Comparison of ENCODE assay signal across 19 cellular contexts in the genomic region with DNA sequence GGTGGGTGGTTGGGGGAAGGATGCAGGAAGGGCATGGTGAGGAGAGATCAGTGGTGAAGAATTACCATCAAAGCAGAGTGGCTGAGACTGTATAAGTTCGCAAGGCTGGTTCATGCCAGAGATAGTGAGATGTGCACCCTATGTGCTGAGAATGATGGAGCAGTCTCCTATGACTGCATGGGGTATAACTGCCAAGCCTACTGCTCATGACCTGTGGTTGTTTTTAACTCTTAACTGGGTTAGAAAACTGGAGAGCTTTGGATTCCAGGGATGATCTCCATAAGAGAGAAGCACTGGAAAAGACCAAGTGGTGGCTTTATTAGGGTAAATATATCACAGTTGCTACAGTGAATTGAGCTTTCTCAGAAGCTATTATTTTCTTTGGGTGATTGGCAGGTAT. TPM values are rescaled to one million over a fixed set of nuclear protein-coding genes. Genes with fewer than 3 reads are reported as not detected.
A peak's percentile ranks its signal among the peaks of the same experiment; 100 is the strongest.
DNase-seq lines count a peak whose midpoint lies in the region; ATAC-seq, FAIRE-seq and TF ChIP-seq lines count a peak whose summit lies in the region.
"Had no signal": no experiment of that assay in that cellular context is flagged by ENCODE, and none has a peak within 500 bp of the region (broad histone marks: within the 10 kb centered on the region; RNA-seq: fewer than 3 reads in every experiment).

No MANE protein-coding gene starts in this region.

- H3K23me2 ChIP-seq in H1 (ENCODE audit: low read depth, low read length) = no peaks in the 10 kb centered on the region; the same call in 1 of the 2 replicates

- peaks cover 18% of the 10 kb centered on the region for H3F3A ChIP-seq in neural progenitor cell (ENCODE audit: low read depth)

- H3K4me3 ChIP-seq in HUES48 (ENCODE audit: low read depth, low read length) (no peak overlapping the region), H1 (ENCODE audit: extremely low read depth in 1 of 4, insufficient read depth in 2 of 4, low read depth in 3 of 4, low read length in 4 of 4) (peak overlapping the region in 1 of 4 experiments; percentile 0; a peak in 1 of 8 replicates), neural progenitor cell (no peak overlapping the region)
- H3K4me3 ChIP-seq: PC-9 had no signal

- H3K4me3 Mint-ChIP-seq in neural progenitor cell = no peak overlapping the region

- peaks cover 79% of the 10 kb centered on the region for H3K4me1 Mint-ChIP-seq in neural progenitor cell

- no peaks in the 10 kb centered on the region for H4K20me1 ChIP-seq in H1 (replicated peaks in 1 of 2; ENCODE audit: control insufficient read depth in 1 of 2, insufficient read depth in 2 of 2, low read length in 2 of 2)
- peaks cover 5% of the 10 kb centered on the region for H4K20me1 ChIP-seq in neural progenitor cell (ENCODE audit: low read depth)

- H4K5ac ChIP-seq in H1 (ENCODE audit: insufficient read length, low read depth, low read length) = no peak overlapping the region

- no peak overlapping the region for H3K9ac ChIP-seq in HUES48 (ENCODE audit: low read depth, low read length)
- H3K9ac ChIP-seq in H1 (replicated peaks in 1 of 4; ENCODE audit: extremely low read depth in 1 of 4, low read depth in 3 of 4, low read length in 3 of 4) = no peak overlapping the region
- H3K9ac ChIP-seq in neural progenitor cell = no peak overlapping the region

- no peak for TF ChIP-seq RAD21 in H1 (IDR thresholded peaks at IDR 0.05 in 1 of 2, conservative IDR thresholded peaks at IDR 0.05 in 1 of 2; ENCODE audit: low read depth in 2 of 2, low read length in 2 of 2)

- H3K27ac ChIP-seq in HUES48 (ENCODE audit: low read depth, low read length) (peak overlapping the region; percentile 70), H1 (ENCODE audit: low read depth, low read length) (no peak overlapping the region), neural progenitor cell (no peak overlapping the region)
- H3K27ac ChIP-seq: PC-9 had no signal

- no peak overlapping the region for H3K23ac ChIP-seq in H1 (ENCODE audit: insufficient read length)

- ATAC-seq in HG03108 (IDR thresholded peaks at IDR 0.05; ENCODE audit: unreplicated experiment) = no peak
- ATAC-seq: HepG2 had no signal

- no peak overlapping the region for H3K56ac ChIP-seq in H1 (replicated peaks; ENCODE audit: insufficient read length, low read depth, low read length)

- WGBS in H1 (ENCODE audit: extremely low coverage in 1 of 2, insufficient coverage in 1 of 2, insufficient read length in 1 of 2, insufficient replicate concordance in 2 of 2, low coverage in 1 of 2, low lambda C conversion rate in 2 of 2, missing lambda C conversion rate in 1 of 2), 2 experiments = 75% methylated on average over 1 of the region's 1 CpG; no CpG with 5 or more reads in 1 of the 2 experiments

- TF ChIP-seq EP300 in H1 (IDR thresholded peaks at IDR 0.05; ENCODE audit: borderline replicate concordance in 1 of 2, low read depth in 2 of 2, low read length in 2 of 2) = no peak

- peak; percentile 45 for DNase-seq in EH (ENCODE audit: low read depth)
- no peak for DNase-seq in H1 (ENCODE audit: low read depth in 1 of 2, low spot score in 2 of 2)
- no peak for DNase-seq in neural progenitor cell (ENCODE audit: low spot score)
- DNase-seq in SHP77 treated with DMSO at 0.1 percent for 48 hours (lab: John Stamatoyannopoulos, UW) = no peak
- no peak for DNase-seq in GM12892 (ENCODE audit: insufficient read length)
- DNase-seq: Caco-2, DMS79, GDM1, GOT3, Karpas-422, MM.1S, NCI-H1105, NCI-H1694 treated with DMSO at 0.1 percent for 48 hours, NCI-H446 treated with DMSO at 0.1 percent for 48 hours, NCI-H748 treated with DMSO at 0.1 percent for 48 hours, PC-9 had no signal

- H3K14ac ChIP-seq in H1 (ENCODE audit: insufficient read length) = no peak overlapping the region

- no peak overlapping the region for H2AFZ ChIP-seq in H1 (ENCODE audit: low read length)
- H2AFZ ChIP-seq in neural progenitor cell (replicated peaks) = no peak overlapping the region
- H2AFZ ChIP-seq: PC-9 had no signal

- no peak overlapping the region for H2AK5ac ChIP-seq in H1 (ENCODE audit: low read depth, low read length)

- H3K36me3 ChIP-seq in HUES48 (ENCODE audit: control insufficient read depth, insufficient read depth, low read length) (no peaks in the 10 kb centered on the region), H1 (ENCODE audit: control insufficient read depth in 2 of 4, insufficient read depth in 4 of 4, low read length in 3 of 4) (no peaks in the 10 kb centered on the region), neural progenitor cell (no peaks in the 10 kb centered on the region)

- H3K27me3 Mint-ChIP-seq in neural progenitor cell (ENCODE audit: insufficient read depth, low read depth) = peaks cover 9% of the 10 kb centered on the region

- H2BK5ac ChIP-seq in H1 (ENCODE audit: low read depth, low read length) = no peak overlapping the region

- no peaks in the 10 kb centered on the region for H3K9me3 Mint-ChIP-seq in neural progenitor cell

- H2BK15ac ChIP-seq in H1 (ENCODE audit: low read length) = 0 out of 2 replicates have a peak overlapping the region, but pooled peaks have one; percentile 18

- no peak overlapping the region for H3K18ac ChIP-seq in H1 (ENCODE audit: extremely low read depth, low read length)

- H3K4ac ChIP-seq in H1 (replicated peaks; ENCODE audit: insufficient read length, low read depth, low read length) = no peak overlapping the region

- peaks cover 36% of the 10 kb centered on the region for H3K4me1 ChIP-seq in HUES48 (ENCODE audit: control insufficient read depth, insufficient read depth, low read length)
- peaks cover 8 to 14% (median 10%) of the 10 kb centered on the region in 4 experiments; a peak in 6 of 7 replicates for H3K4me1 ChIP-seq in H1 (replicated peaks in 1 of 4; ENCODE audit: control insufficient read depth in 3 of 4, insufficient read depth in 4 of 4, low read length in 3 of 4)
- peaks cover 32% of the 10 kb centered on the region for H3K4me1 ChIP-seq in neural progenitor cell
- H3K4me1 ChIP-seq: Caco-2 had no signal

- no peaks in the 10 kb centered on the region for H3K79me1 ChIP-seq in H1 (ENCODE audit: low read depth, low read length)

- CTCF ChIA-PET in H1 (lab: Charles Lee; ENCODE audit: partially characterized antibody) = interaction anchor here (1.0 to 2.1 kb wide), 4 partner anchors 12 to 191 kb away, joined by 3 to 5 read pairs (median 3); no protein-coding TSS in a partner anchor

- TF ChIP-seq POLR2A in H1 (IDR thresholded peaks at IDR 0.05; ENCODE audit: control extremely low read depth in 1 of 2, low read depth in 2 of 2, low read length in 2 of 2) = no peak
- no peak for TF ChIP-seq POLR2A in GM12892 (IDR thresholded peaks at IDR 0.05; ENCODE audit: low read depth, low read length)

- H3K9me3 ChIP-seq in HUES48 (ENCODE audit: control insufficient read depth, insufficient read depth, low read length) (no peaks in the 10 kb centered on the region), H1 (ENCODE audit: insufficient read depth in 2 of 2, low read depth in 1 of 2, low read length in 1 of 2) (no peaks in the 10 kb centered on the region), neural progenitor cell (ENCODE audit: low read depth) (no peaks in the 10 kb centered on the region)
- H3K9me3 ChIP-seq: Caco-2 had no signal

- peak overlapping the region; percentile 69 for H3K27ac Mint-ChIP-seq in neural progenitor cell

- H3K27me3 ChIP-seq in HUES48 (ENCODE audit: control insufficient read depth, insufficient read depth, low read length) = no peaks in the 10 kb centered on the region
- no peaks in the 10 kb centered on the region for H3K27me3 ChIP-seq in H1 (replicated peaks in 1 of 4; ENCODE audit: control insufficient read depth in 3 of 4, extremely low read depth in 1 of 4, insufficient read depth in 3 of 4, low read length in 3 of 4)
- no peaks in the 10 kb centered on the region for H3K27me3 ChIP-seq in neural progenitor cell

- H4K8ac ChIP-seq in H1 (ENCODE audit: extremely low read depth, insufficient read depth, low read length) = no peak overlapping the region

- no peak overlapping the region for H2BK12ac ChIP-seq in H1 (ENCODE audit: low read depth, low read length)

- POLR2A ChIA-PET in H1 (lab: Charles Lee; ENCODE audit: partially characterized antibody) = interaction anchor here (1.1 to 3.9 kb wide), 2 partner anchors 15 to 29 kb away, joined by 3 to 22 read pairs; a partner anchor contains a TSS

- H2BK20ac ChIP-seq in H1 (ENCODE audit: low read length) = no peak overlapping the region

- peaks cover 43% of the 10 kb centered on the region for H3K36me3 Mint-ChIP-seq in neural progenitor cell

- H3K4me2 ChIP-seq in H1 (ENCODE audit: insufficient read depth in 1 of 2, low read depth in 2 of 2, low read length in 2 of 2) = peak overlapping the region; percentile 17 to 26; a peak in 2 of 4 replicates
- no peak overlapping the region for H3K4me2 ChIP-seq in neural progenitor cell
- H3K4me2 ChIP-seq: PC-9 had no signal

- TF ChIP-seq CTCF in H1 (IDR thresholded peaks at IDR 0.05; ENCODE audit: control extremely low read depth in 1 of 3, insufficient read depth in 1 of 3, low read depth in 1 of 3, low read length in 3 of 3) (no peak), neural progenitor cell (IDR thresholded peaks at IDR 0.05) (no peak)

- FAIRE-seq in H1 (lab: Jason Lieb, UNC) = no peak
- no peak for FAIRE-seq in GM12892 (lab: Jason Lieb, UNC)
- FAIRE-seq: HepG2 had no signal

- H3K79me2 ChIP-seq in H1 (ENCODE audit: control insufficient read depth in 1 of 2, insufficient read depth in 2 of 2, low read length in 2 of 2) = no peaks in the 10 kb centered on the region
- H3K79me2 ChIP-seq in neural progenitor cell (ENCODE audit: low read depth) = no peaks in the 10 kb centered on the region

- no peak overlapping the region for H4K91ac ChIP-seq in H1 (replicated peaks; ENCODE audit: insufficient read length, low read length)

- H2BK120ac ChIP-seq in H1 (replicated peaks; ENCODE audit: low read depth, low read length) = no peak overlapping the region

TF ChIP-seq in H1, 55 proteins besides CTCF, POLR2A, EP300 and RAD21 (continues in another document):
- no peak for TF ChIP-seq TBP (IDR thresholded peaks at IDR 0.05; ENCODE audit: low read depth, low read length)
- no peak for TF ChIP-seq RXRA (IDR thresholded peaks at IDR 0.05; ENCODE audit: insufficient read depth, low read depth, low read length)
- no peak for TF ChIP-seq KDM5A (IDR thresholded peaks at IDR 0.05; ENCODE audit: low read length)

RNA-seq across cellular contexts. Expression of a gene that starts 16.2 kb away (rescaled TPM):
- total RNA-seq in H1 (2021; fragmentation: NEBNext Ultra II Directional; extraction: Animal tissue kit (Norgen Biotek cat#: 25700)) = 0.90 and 2.0 TPM in 2 replicates
- polyA plus RNA-seq in H1 (2011; rRNA removed) = 0.33 and 0.60 TPM in 2 replicates
- polyA plus RNA-seq in H1 (2011; cell fraction: cytosol; rRNA removed) = 0.56 TPM
- 1.9 TPM for polyA plus RNA-seq in H1 (2011; cell fraction: nucleus; rRNA removed)
- 0.52 to 1.2 TPM (median 0.84 TPM) in 4 replicates for polyA plus RNA-seq in H1 (2012, experiment 1 of 2)
- 0.05 TPM for polyA plus RNA-seq in H1 (2012, experiment 2 of 2)
- 0.30 TPM for polyA plus RNA-seq in H1 (2013, experiment 1 of 2)
- polyA plus RNA-seq in H1 (2013, experiment 2 of 2) = 0.28 TPM
- 0.59 and 0.95 TPM in 2 replicates for polyA minus RNA-seq in H1 (2011; rRNA and poly(A)+ RNA removed)
- polyA minus RNA-seq in H1 (2011; cell fraction: cytosol; rRNA and poly(A)+ RNA removed) = 0.59 TPM
- 1.1 TPM for polyA minus RNA-seq in H1 (2011; cell fraction: nucleus; rRNA and poly(A)+ RNA removed)
- 1.6 and 2.9 TPM in 2 replicates for total RNA-seq in neural progenitor cell (ENCODE audit: low replicate concordance)
- polyA plus RNA-seq in GM12892 (2012; ENCODE audit: missing spikeins) = 0.36 TPM
